14 cellular contexts compared by ENCODE assay signal in genomic region chr17:64269687-64270649, GRCh38. TPM values are rescaled to one million over a fixed set of nuclear protein-coding genes. Genes with fewer than 3 reads are reported as not detected.
DNase-seq lines count a peak whose midpoint lies in the region; ATAC-seq and TF ChIP-seq lines count a peak whose summit lies in the region.
"Had no signal": no experiment of that assay in that cellular context is flagged by ENCODE, and none has a peak within 500 bp of the region (broad histone marks: within the 10 kb centered on the region; RNA-seq: fewer than 3 reads in every experiment).

No MANE protein-coding gene starts in this region.

- no peaks in the 10 kb centered on the region for H3K36me3 ChIP-seq in MM.1S (replicated peaks; ENCODE audit: insufficient read depth, low read length)
- H3K36me3 ChIP-seq in neutrophil, result no peaks in the 10 kb centered on the region
- H3K36me3 ChIP-seq: thoracic aorta, WERI-Rb-1 had no signal

- H3K4me1 Mint-ChIP-seq in activated CD4-positive, alpha-beta memory T cell treated with anti-CD3 and anti-CD28 coated beads, Interleukin-2, amount 10 ng/mL, durations not matched to agents 7 days and 5 days, result peaks cover 27% of the 10 kb centered on the region
- H3K4me1 Mint-ChIP-seq in activated CD4-positive, alpha-beta memory T cell treated with anti-CD3 and anti-CD28 coated beads for 36 hours (ENCODE audit: low read depth), result peaks cover 17% of the 10 kb centered on the region
- peaks cover 13% of the 10 kb centered on the region for H3K4me1 Mint-ChIP-seq in central memory CD8-positive, alpha-beta T cell
- peaks cover 2% of the 10 kb centered on the region for H3K4me1 Mint-ChIP-seq in MCF 10A (ENCODE audit: insufficient read depth, unreplicated experiment)

- H3K4me3 Mint-ChIP-seq in activated CD4-positive, alpha-beta memory T cell treated with anti-CD3 and anti-CD28 coated beads, Interleukin-2, amount 10 ng/mL, durations not matched to agents 7 days and 5 days, result no peak overlapping the region
- no peak overlapping the region for H3K4me3 Mint-ChIP-seq in activated CD4-positive, alpha-beta memory T cell treated with anti-CD3 and anti-CD28 coated beads for 36 hours
- H3K4me3 Mint-ChIP-seq in central memory CD8-positive, alpha-beta T cell, result peak overlapping the region; percentile 46
- H3K4me3 Mint-ChIP-seq in MCF 10A (ENCODE audit: unreplicated experiment), result no peak overlapping the region

- H3K27me3 ChIP-seq in MM.1S (replicated peaks; ENCODE audit: insufficient read depth, low read length), result no peaks in the 10 kb centered on the region
- no peaks in the 10 kb centered on the region for H3K27me3 ChIP-seq in neutrophil

- TF ChIP-seq CTCF in MM.1S (IDR thresholded peaks at IDR 0.05; ENCODE audit: low read length) (no peak), neutrophil (IDR thresholded peaks at IDR 0.05) (no peak), MCF 10A (IDR thresholded peaks at IDR 0.05; ENCODE audit: unreplicated experiment) (no peak)

- H3F3A ChIP-seq in MM.1S (ENCODE audit: insufficient read depth, low read length), result peaks cover 25% of the 10 kb centered on the region

- DNase-seq in activated CD4-positive, alpha-beta memory T cell treated with anti-CD3 and anti-CD28 coated beads, Interleukin-2, amount 10 ng/mL, durations not matched to agents 7 days and 5 days, result no peak
- no peak for DNase-seq in activated CD4-positive, alpha-beta memory T cell treated with anti-CD3 and anti-CD28 coated beads for 36 hours
- DNase-seq in MM.1S (peak; percentile 55), T1000 (lab: John Stamatoyannopoulos, UW) (no peak), MCF 10A (ENCODE audit: unreplicated experiment) (no peak)
- no peak for DNase-seq in central memory CD8-positive, alpha-beta T cell (ENCODE audit: low spot score in 2 of 2)
- DNase-seq: aorta, NCI-H187 treated with DMSO at 0.1 percent for 48 hours, WERI-Rb-1 had no signal

- H3K4me1 ChIP-seq in MM.1S (ENCODE audit: low read length) (peaks cover 32% of the 10 kb centered on the region), neutrophil (ENCODE audit: control insufficient read depth in 1 of 2, insufficient read depth in 1 of 2, low read depth in 1 of 2, low read length in 1 of 2) (peaks cover 12 to 20% of the 10 kb centered on the region in 2 experiments)

- H3K9me3 ChIP-seq in MM.1S (replicated peaks; ENCODE audit: insufficient read depth, low read length) (no peaks in the 10 kb centered on the region), neutrophil (no peaks in the 10 kb centered on the region)
- H3K9me3 ChIP-seq: thoracic aorta had no signal

- POLR2A ChIA-PET in activated CD4-positive, alpha-beta memory T cell treated with anti-CD3 and anti-CD28 coated beads, Interleukin-2, amount 10 ng/mL, durations not matched to agents 7 days and 5 days (lab: Charles Lee), result interaction anchor here (4.0 kb wide), 1 partner anchor 124 kb away, joined by 19 read pairs; no protein-coding TSS in a partner anchor
- POLR2A ChIA-PET in activated CD4-positive, alpha-beta memory T cell treated with anti-CD3 and anti-CD28 coated beads for 36 hours (lab: Charles Lee), result interaction anchor here (1.0 kb wide), 1 partner anchor 121 kb away, joined by 3 read pairs; no protein-coding TSS in a partner anchor
- POLR2A ChIA-PET in MCF 10A (lab: Yijun Ruan, JAX), result interaction anchor here (1.2 to 1.5 kb wide), 3 partner anchors 39 to 122 kb away, joined by 3 to 4 read pairs (median 3); no protein-coding TSS in a partner anchor

- peaks cover 7% of the 10 kb centered on the region for H3K9me3 Mint-ChIP-seq in activated CD4-positive, alpha-beta memory T cell treated with anti-CD3 and anti-CD28 coated beads, Interleukin-2, amount 10 ng/mL, durations not matched to agents 7 days and 5 days
- H3K9me3 Mint-ChIP-seq in activated CD4-positive, alpha-beta memory T cell treated with anti-CD3 and anti-CD28 coated beads for 36 hours, result peaks cover 9% of the 10 kb centered on the region
- H3K9me3 Mint-ChIP-seq in central memory CD8-positive, alpha-beta T cell, result no peaks in the 10 kb centered on the region
- H3K9me3 Mint-ChIP-seq in MCF 10A (ENCODE audit: unreplicated experiment), result no peaks in the 10 kb centered on the region

- CTCF ChIA-PET in activated CD4-positive, alpha-beta memory T cell treated with anti-CD3 and anti-CD28 coated beads, Interleukin-2, amount 10 ng/mL, durations not matched to agents 7 days and 5 days (lab: Charles Lee), result interaction anchor here (0.9 to 1.6 kb wide), 3 partner anchors 8 to 136 kb away, joined by 3 to 4 read pairs (median 3); no protein-coding TSS in a partner anchor
- CTCF ChIA-PET in activated CD4-positive, alpha-beta memory T cell treated with anti-CD3 and anti-CD28 coated beads for 36 hours (lab: Charles Lee), result interaction anchor here (0.6 to 2.2 kb wide), 4 partner anchors 11 to 50 kb away, joined by 3 to 9 read pairs (median 3); no protein-coding TSS in a partner anchor
- CTCF ChIA-PET in MCF 10A (lab: Yijun Ruan, JAX), result interaction anchor here (1.1 kb wide), 1 partner anchor 21 kb away, joined by 4 read pairs; no protein-coding TSS in a partner anchor

- peaks cover 23% of the 10 kb centered on the region for H3K27me3 Mint-ChIP-seq in activated CD4-positive, alpha-beta memory T cell treated with anti-CD3 and anti-CD28 coated beads, Interleukin-2, amount 10 ng/mL, durations not matched to agents 7 days and 5 days
- H3K27me3 Mint-ChIP-seq in activated CD4-positive, alpha-beta memory T cell treated with anti-CD3 and anti-CD28 coated beads for 36 hours, result no peaks in the 10 kb centered on the region
- H3K27me3 Mint-ChIP-seq in central memory CD8-positive, alpha-beta T cell, result peaks cover 26% of the 10 kb centered on the region
- H3K27me3 Mint-ChIP-seq in MCF 10A (ENCODE audit: insufficient read depth, unreplicated experiment), result no peaks in the 10 kb centered on the region

- no TSS peak for BruUV-seq in MCF 10A (replicated peaks; lab: Mats Ljungman, UMichigan)

- peaks cover 2% of the 10 kb centered on the region for H3K36me3 Mint-ChIP-seq in activated CD4-positive, alpha-beta memory T cell treated with anti-CD3 and anti-CD28 coated beads, Interleukin-2, amount 10 ng/mL, durations not matched to agents 7 days and 5 days (ENCODE audit: low read depth)
- H3K36me3 Mint-ChIP-seq in activated CD4-positive, alpha-beta memory T cell treated with anti-CD3 and anti-CD28 coated beads for 36 hours, result no peaks in the 10 kb centered on the region
- peaks cover 2% of the 10 kb centered on the region for H3K36me3 Mint-ChIP-seq in central memory CD8-positive, alpha-beta T cell (ENCODE audit: insufficient read depth)
- H3K36me3 Mint-ChIP-seq in MCF 10A (ENCODE audit: insufficient read depth, unreplicated experiment), result peaks cover 6% of the 10 kb centered on the region

- ATAC-seq in central memory CD8-positive, alpha-beta T cell (replicated peaks; ENCODE audit: extremely low read depth, poor library complexity, severe bottlenecking), result no peak
- ATAC-seq in GM21390 (IDR thresholded peaks at IDR 0.05; ENCODE audit: unreplicated experiment), result no peak
- ATAC-seq: HCT116 had no signal

- H3K9ac ChIP-seq in MM.1S (ENCODE audit: low read length), result peak overlapping the region; percentile 35

- intact Hi-C loops in activated CD4-positive, alpha-beta memory T cell treated with anti-CD3 and anti-CD28 coated beads for 36 hours (cut with micrococcal nuclease), result loop anchor here (10.0 kb wide), 1 partner anchor 245 kb away; the partner anchor contains the start of gene ICAM2
- intact Hi-C loops in MCF 10A (cut with micrococcal nuclease), result no loop called here

- H4K20me1 ChIP-seq in MM.1S (ENCODE audit: insufficient read depth, low read length), result no peaks in the 10 kb centered on the region

- no peaks in the 10 kb centered on the region for H3K79me2 ChIP-seq in MM.1S (ENCODE audit: low read length)

- peak overlapping the region; percentile 57 for H2AFZ ChIP-seq in MM.1S (ENCODE audit: low read length)

- H3K4me2 ChIP-seq in MM.1S (ENCODE audit: low read depth, low read length), result peak overlapping the region; percentile 82

- no peaks in the 10 kb centered on the region for H3K9me2 ChIP-seq in MM.1S (replicated peaks; ENCODE audit: insufficient read depth, low read length)

- H3K27ac ChIP-seq in MM.1S (ENCODE audit: low read length) (peak overlapping the region; percentile 88), neutrophil (peak overlapping the region; percentile 24)
- H3K27ac ChIP-seq: HL-60, thoracic aorta, WERI-Rb-1 had no signal

- peak overlapping the region; percentile 72 for H3K27ac Mint-ChIP-seq in activated CD4-positive, alpha-beta memory T cell treated with anti-CD3 and anti-CD28 coated beads, Interleukin-2, amount 10 ng/mL, durations not matched to agents 7 days and 5 days
- H3K27ac Mint-ChIP-seq in activated CD4-positive, alpha-beta memory T cell treated with anti-CD3 and anti-CD28 coated beads for 36 hours, result no peak overlapping the region
- H3K27ac Mint-ChIP-seq in central memory CD8-positive, alpha-beta T cell (ENCODE audit: low read depth), result peak overlapping the region; percentile 48
- H3K27ac Mint-ChIP-seq in MCF 10A (ENCODE audit: low read depth, unreplicated experiment), result no peak overlapping the region

- peak overlapping the region; percentile 52 for H3K4me3 ChIP-seq in MM.1S (ENCODE audit: low read length)
- no peak overlapping the region for H3K4me3 ChIP-seq in neutrophil (ENCODE audit: low read depth in 1 of 2, low read length in 1 of 2)
- H3K4me3 ChIP-seq: thoracic aorta had no signal

RNA-seq across cellular contexts. Expression of gene TEX2, which starts 6.9 kb away (rescaled TPM):
- total RNA-seq in activated CD4-positive, alpha-beta memory T cell treated with anti-CD3 and anti-CD28 coated beads, Interleukin-2, amount 10 ng/mL, durations not matched to agents 7 days and 5 days, result 10 to 100 TPM; 10.5 to 12.4 TPM
- 10 to 100 TPM; 11.9 to 12.1 TPM for total RNA-seq in activated CD4-positive, alpha-beta memory T cell treated with anti-CD3 and anti-CD28 coated beads for 36 hours
- 33.7 and 42.2 TPM in 2 replicates for total RNA-seq in MCF 10A (2022)

Comparison
In these comparisons a context has a peak if more than half of its experiments do, and no peak if none do; other contexts are left out.
1. H3K27ac Mint-ChIP-seq: peak in activated CD4-positive, alpha-beta memory T cell treated with anti-CD3 and anti-CD28 coated beads, Interleukin-2, amount 10 ng/mL, durations not matched to agents 7 days and 5 days (single experiment) and central memory CD8-positive, alpha-beta T cell (single experiment); none in activated CD4-positive, alpha-beta memory T cell treated with anti-CD3 and anti-CD28 coated beads for 36 hours (single experiment) and MCF 10A (single experiment).